ENCODE assay signal across 17 cellular contexts in genomic region chr20:723756-724155, GRCh38. TPM values are rescaled to one million over a fixed set of nuclear protein-coding genes. Genes with fewer than 3 reads are reported as not detected.
A peak's percentile ranks its signal among the peaks of the same experiment; 100 is the strongest.
DNase-seq lines count a peak whose midpoint lies in the region; ATAC-seq and TF ChIP-seq lines count a peak whose summit lies in the region.
"Had no signal": no experiment of that assay in that cellular context is flagged by ENCODE, and none has a peak within 500 bp of the region (broad histone marks: within the 10 kb centered on the region; RNA-seq: fewer than 3 reads in every experiment).

No MANE protein-coding gene starts in this region.

- no peak for TF ChIP-seq CTCF in gastrocnemius medialis (IDR thresholded peaks at IDR 0.05 in 4 of 5, conservative IDR thresholded peaks at IDR 0.05 in 1 of 5)

- H3K36me3 ChIP-seq in gastrocnemius medialis, result no peaks in the 10 kb centered on the region
- H3K36me3 ChIP-seq: left lung, suprapubic skin had no signal

- ATAC-seq in gastrocnemius medialis, result peak; percentile 55 to 74
- no peak for ATAC-seq in GM18505 (IDR thresholded peaks at IDR 0.05; ENCODE audit: unreplicated experiment)
- no peak for ATAC-seq in GM18858 (IDR thresholded peaks at IDR 0.05; ENCODE audit: unreplicated experiment)

- no peak overlapping the region for H3K27ac ChIP-seq in epithelial cell of prostate
- H3K27ac ChIP-seq in gastrocnemius medialis, result no peak overlapping the region
- H3K27ac ChIP-seq: left lung, suprapubic skin, VCaP had no signal

- DNase-seq in NCI-H748 (lab: John Stamatoyannopoulos, UW; ENCODE audit: unreplicated experiment) (peak; percentile 50), NCI-H748 treated with DMSO at 0.1 percent for 48 hours (lab: John Stamatoyannopoulos, UW) (no peak), NCI-H524 treated with DMSO at 0.1 percent for 48 hours (lab: John Stamatoyannopoulos, UW) (peak; percentile 51), epithelial cell of prostate (ENCODE audit: low read depth, low spot score) (peak; percentile 6), gastrocnemius medialis (peak; percentile 20 to 50), HuH-7.5 (ENCODE audit: low spot score) (no peak)
- DNase-seq: COR-L47, KBM-7, NCI-H1417 treated with DMSO at 0.1 percent for 48 hours had no signal

- intact Hi-C loops in gastrocnemius medialis (cut with DNase I; ENCODE audit: low total_unique reads), result no loop called here

- H3K9me3 ChIP-seq in gastrocnemius medialis, result no peaks in the 10 kb centered on the region
- H3K9me3 ChIP-seq: left lung, suprapubic skin had no signal

- in situ Hi-C loops in gastrocnemius medialis (cut with MboI; ENCODE audit: low sequenced_read_pairs in 4 of 4), result no loop called here

- peaks cover 5 to 8% of the 10 kb centered on the region in 2 donors for H3K4me1 ChIP-seq in gastrocnemius medialis

- H3K4me3 ChIP-seq in gastrocnemius medialis, result no peak overlapping the region
- H3K4me3 ChIP-seq: left lung, suprapubic skin had no signal

- H3K27me3 ChIP-seq in gastrocnemius medialis, result peaks cover 6 to 30% (median 19%) of the 10 kb centered on the region in 3 donors

- TF ChIP-seq POLR2A in gastrocnemius medialis (IDR thresholded peaks at IDR 0.05) (no peak), GM18505 (IDR thresholded peaks at IDR 0.05; ENCODE audit: borderline replicate concordance, extremely low read depth, insufficient read depth, insufficient read length) (no peak)

RNA-seq across cellular contexts. Expression of gene SLC52A3, which starts 44.5 kb away (rescaled TPM):
- 1 to 10 TPM in 2 of 4 donors, under 1 TPM in 2; 0.15 to 1.4 (median 0.79) TPM for total RNA-seq in gastrocnemius medialis
- total RNA-seq: activated CD8-positive, alpha-beta memory T cell treated with anti-CD3 and anti-CD28 coated beads for 36 hours; fibroblast of lung had no signal

RNA-seq across cellular contexts. Expression of gene SCRT2, which starts 48.2 kb away (rescaled TPM):
- not detected for total RNA-seq in gastrocnemius medialis
- total RNA-seq: activated CD8-positive, alpha-beta memory T cell treated with anti-CD3 and anti-CD28 coated beads for 36 hours; astrocyte; fibroblast of lung; left lung; suprapubic skin had no signal

Comparison
In these comparisons a context has a peak if more than half of its experiments do, and no peak if none do; other contexts are left out.
1. DNase-seq: peak in NCI-H748 (single experiment), NCI-H524 treated with DMSO at 0.1 percent for 48 hours (single experiment), epithelial cell of prostate (single experiment) and gastrocnemius medialis (2 of 2); none in NCI-H748 treated with DMSO at 0.1 percent for 48 hours (single experiment) and HuH-7.5 (single experiment).
2. ATAC-seq: peak in gastrocnemius medialis (2 of 2); none in GM18505 (single experiment) and GM18858 (single experiment).